10 cellular contexts compared by ENCODE assay signal in genomic region chr18:63315879-63316278, GRCh38. TPM values are rescaled to one million over a fixed set of nuclear protein-coding genes. Genes with fewer than 3 reads are reported as not detected.
DNase-seq lines count a peak whose midpoint lies in the region; ATAC-seq and TF ChIP-seq lines count a peak whose summit lies in the region.
"Had no signal": no experiment of that assay in that cellular context is flagged by ENCODE, and none has a peak within 500 bp of the region (broad histone marks: within the 10 kb centered on the region; RNA-seq: fewer than 3 reads in every experiment).

No MANE protein-coding gene starts in this region.

- H3K4me3 ChIP-seq in PC-3 (ENCODE audit: low read length) (no peak overlapping the region), duodenal mucosa (ENCODE audit: low read depth in 1 of 2, low read length in 2 of 2) (peak overlapping the region; percentile 3 to 25)
- H3K4me3 ChIP-seq: A549 had no signal

- no peaks in the 10 kb centered on the region for H3F3A ChIP-seq in PC-3 (ENCODE audit: low read length, unreplicated experiment)

- POLR2A ChIA-PET in PC-3 (lab: Charles Lee; ENCODE audit: unreplicated experiment), result no interaction called here

- BruUV-seq in PC-3 (replicated peaks; lab: Mats Ljungman, UMichigan), result no TSS peak

- no peak overlapping the region for H3K27ac ChIP-seq in PC-3 (ENCODE audit: low read length)
- H3K27ac ChIP-seq in duodenal mucosa (ENCODE audit: low read depth, low read length), result no peak overlapping the region
- H3K27ac ChIP-seq: A549 had no signal

- peak overlapping the region; percentile 71 for H3K27ac Mint-ChIP-seq in activated CD4-positive, alpha-beta T cell treated with anti-CD3 and anti-CD28 coated beads, Interleukin-2, amount 10 ng/mL, durations not matched to agents 24 days and 14 days
- peak overlapping the region; percentile 80 to 88 for H3K27ac Mint-ChIP-seq in stimulated activated naive CD8-positive, alpha-beta T cell treated with anti-CD3 and anti-CD28 coated beads, Interleukin-15, amount 100 ng/mL, for 72 hours

- CTCF ChIA-PET in PC-3 (lab: Charles Lee), result no interaction called here

- H3K36me3 ChIP-seq in PC-3 (ENCODE audit: low read depth, low read length) (no peaks in the 10 kb centered on the region), duodenal mucosa (ENCODE audit: control insufficient read depth in 1 of 2, insufficient read depth in 2 of 2, low read length in 2 of 2) (no peaks in the 10 kb centered on the region)

- H3K4me1 ChIP-seq in PC-3 (ENCODE audit: insufficient read depth, low read length) (peaks cover 19% of the 10 kb centered on the region), duodenal mucosa (ENCODE audit: control insufficient read depth in 1 of 2, insufficient read depth in 2 of 2, low read length in 2 of 2) (peaks cover 25 to 30% of the 10 kb centered on the region in 2 donors)

- no peaks in the 10 kb centered on the region for H4K20me1 ChIP-seq in PC-3 (ENCODE audit: low read length)

- H2AFZ ChIP-seq in PC-3 (ENCODE audit: low read length), result no peak overlapping the region

- intact Hi-C loops in activated CD4-positive, alpha-beta T cell treated with anti-CD3 and anti-CD28 coated beads, Interleukin-2, amount 10 ng/mL, durations not matched to agents 24 days and 14 days (cut with micrococcal nuclease), result loop anchor here (1.0 to 5.0 kb wide), 2 partner anchors 13 to 794 kb away; partner anchors contain the start of gene ZCCHC2
- intact Hi-C loops in PC-3 (cut with micrococcal nuclease), result no loop called here

- peaks cover 60% of the 10 kb centered on the region for H3K36me3 Mint-ChIP-seq in activated CD4-positive, alpha-beta T cell treated with anti-CD3 and anti-CD28 coated beads, Interleukin-2, amount 10 ng/mL, durations not matched to agents 24 days and 14 days (ENCODE audit: low read depth)

- H3K79me2 ChIP-seq in PC-3 (ENCODE audit: low read length), result no peaks in the 10 kb centered on the region

- no peaks in the 10 kb centered on the region for H3K9me2 ChIP-seq in PC-3 (replicated peaks; ENCODE audit: low read length)

- no peaks in the 10 kb centered on the region for H3K9me3 Mint-ChIP-seq in activated CD4-positive, alpha-beta T cell treated with anti-CD3 and anti-CD28 coated beads, Interleukin-2, amount 10 ng/mL, durations not matched to agents 24 days and 14 days
- no peaks in the 10 kb centered on the region for H3K9me3 Mint-ChIP-seq in stimulated activated naive CD8-positive, alpha-beta T cell treated with anti-CD3 and anti-CD28 coated beads, Interleukin-15, amount 100 ng/mL, for 72 hours

- TF ChIP-seq CTCF in PC-3 (conservative IDR thresholded peaks at IDR 0.05; ENCODE audit: low read depth, low read length), result no peak

- 0 out of 2 replicates have a peak overlapping the region, but pooled peaks have one; percentile 25 for H3K4me2 ChIP-seq in PC-3 (ENCODE audit: low read length)
- H3K4me2 ChIP-seq: A549 had no signal

- no peaks in the 10 kb centered on the region for H3K9me3 ChIP-seq in PC-3 (ENCODE audit: low read length)
- H3K9me3 ChIP-seq in duodenal mucosa (ENCODE audit: control insufficient read depth in 1 of 2, low read length in 2 of 2), result no peaks in the 10 kb centered on the region
- H3K9me3 ChIP-seq: A549 had no signal

- no peaks in the 10 kb centered on the region for H3K27me3 Mint-ChIP-seq in activated CD4-positive, alpha-beta T cell treated with anti-CD3 and anti-CD28 coated beads, Interleukin-2, amount 10 ng/mL, durations not matched to agents 24 days and 14 days
- H3K27me3 Mint-ChIP-seq in stimulated activated naive CD8-positive, alpha-beta T cell treated with anti-CD3 and anti-CD28 coated beads, Interleukin-15, amount 100 ng/mL, for 72 hours, result no peaks in the 10 kb centered on the region

- peaks cover 42% of the 10 kb centered on the region for H3K4me1 Mint-ChIP-seq in activated CD4-positive, alpha-beta T cell treated with anti-CD3 and anti-CD28 coated beads, Interleukin-2, amount 10 ng/mL, durations not matched to agents 24 days and 14 days
- peaks cover 49% of the 10 kb centered on the region for H3K4me1 Mint-ChIP-seq in stimulated activated naive CD8-positive, alpha-beta T cell treated with anti-CD3 and anti-CD28 coated beads, Interleukin-15, amount 100 ng/mL, for 72 hours

- ATAC-seq in PC-3, result no peak
- no peak for ATAC-seq in stimulated activated naive CD8-positive, alpha-beta T cell treated with anti-CD3 and anti-CD28 coated beads, Interleukin-15, amount 100 ng/mL, for 72 hours
- ATAC-seq: A549 had no signal

- peak overlapping the region; percentile 99 for H3K4me3 Mint-ChIP-seq in activated CD4-positive, alpha-beta T cell treated with anti-CD3 and anti-CD28 coated beads, Interleukin-2, amount 10 ng/mL, durations not matched to agents 24 days and 14 days
- H3K4me3 Mint-ChIP-seq in stimulated activated naive CD8-positive, alpha-beta T cell treated with anti-CD3 and anti-CD28 coated beads, Interleukin-15, amount 100 ng/mL, for 72 hours, result peak overlapping the region; percentile 94 to 97

- H3K27me3 ChIP-seq in PC-3 (ENCODE audit: low read length) (no peaks in the 10 kb centered on the region), duodenal mucosa (ENCODE audit: control insufficient read depth in 1 of 2, insufficient read depth in 2 of 2, low read length in 2 of 2) (no peaks in the 10 kb centered on the region)

- H3K9ac ChIP-seq in PC-3 (ENCODE audit: low read length) (no peak overlapping the region), duodenal mucosa (ENCODE audit: low read depth in 1 of 2, low read length in 2 of 2) (no peak overlapping the region)

- no peak for DNase-seq in activated CD4-positive, alpha-beta T cell treated with anti-CD3 and anti-CD28 coated beads, Interleukin-2, amount 10 ng/mL, durations not matched to agents 24 days and 14 days
- DNase-seq in activated CD4-positive, alpha-beta T cell treated with anti-CD3 and anti-CD28 coated beads for 1 hour, result no peak
- DNase-seq in PC-3, result peak; percentile 44
- DNase-seq in stimulated activated naive CD8-positive, alpha-beta T cell treated with anti-CD3 and anti-CD28 coated beads, Interleukin-15, amount 100 ng/mL, for 72 hours, result no peak
- no peak for DNase-seq in NCI-H2196 treated with DMSO at 0.1 percent for 48 hours (lab: John Stamatoyannopoulos, UW; ENCODE audit: unreplicated experiment)
- no peak for DNase-seq in HCEC 1CT
- no peak for DNase-seq in NCI-H526 (lab: John Stamatoyannopoulos, UW)
- DNase-seq: NCI-H774 had no signal

RNA-seq across cellular contexts. Expression of gene BCL2, which starts 3.7 kb away (rescaled TPM):
- 80.5 and 81.3 TPM in 2 replicates for total RNA-seq in activated CD4-positive, alpha-beta T cell treated with anti-CD3 and anti-CD28 coated beads, Interleukin-2, amount 10 ng/mL, durations not matched to agents 24 days and 14 days
- 1.3 and 1.5 TPM in 2 replicates for total RNA-seq in PC-3 (2014; rRNA removed)

RNA-seq across cellular contexts. Expression of gene KDSR, which starts 51.1 kb away (rescaled TPM):
- 83.9 and 86.9 TPM in 2 replicates for total RNA-seq in activated CD4-positive, alpha-beta T cell treated with anti-CD3 and anti-CD28 coated beads, Interleukin-2, amount 10 ng/mL, durations not matched to agents 24 days and 14 days
- 15.8 and 16.1 TPM in 2 replicates for total RNA-seq in PC-3 (2014; rRNA removed)

Comparison
In these comparisons a context has a peak if more than half of its experiments do, and no peak if none do; other contexts are left out.
1. RNA of gene BCL2, which starts 3.7 kb away (total RNA-seq): 80.5 to 81.3 TPM in activated CD4-positive, alpha-beta T cell treated with anti-CD3 and anti-CD28 coated beads, Interleukin-2, amount 10 ng/mL, durations not matched to agents 24 days and 14 days; 1.3 to 1.5 TPM in PC-3; every median in the first group is over 10 times any median in the second.